ENCODE assay signal across 9 cellular contexts in the genomic region with DNA sequence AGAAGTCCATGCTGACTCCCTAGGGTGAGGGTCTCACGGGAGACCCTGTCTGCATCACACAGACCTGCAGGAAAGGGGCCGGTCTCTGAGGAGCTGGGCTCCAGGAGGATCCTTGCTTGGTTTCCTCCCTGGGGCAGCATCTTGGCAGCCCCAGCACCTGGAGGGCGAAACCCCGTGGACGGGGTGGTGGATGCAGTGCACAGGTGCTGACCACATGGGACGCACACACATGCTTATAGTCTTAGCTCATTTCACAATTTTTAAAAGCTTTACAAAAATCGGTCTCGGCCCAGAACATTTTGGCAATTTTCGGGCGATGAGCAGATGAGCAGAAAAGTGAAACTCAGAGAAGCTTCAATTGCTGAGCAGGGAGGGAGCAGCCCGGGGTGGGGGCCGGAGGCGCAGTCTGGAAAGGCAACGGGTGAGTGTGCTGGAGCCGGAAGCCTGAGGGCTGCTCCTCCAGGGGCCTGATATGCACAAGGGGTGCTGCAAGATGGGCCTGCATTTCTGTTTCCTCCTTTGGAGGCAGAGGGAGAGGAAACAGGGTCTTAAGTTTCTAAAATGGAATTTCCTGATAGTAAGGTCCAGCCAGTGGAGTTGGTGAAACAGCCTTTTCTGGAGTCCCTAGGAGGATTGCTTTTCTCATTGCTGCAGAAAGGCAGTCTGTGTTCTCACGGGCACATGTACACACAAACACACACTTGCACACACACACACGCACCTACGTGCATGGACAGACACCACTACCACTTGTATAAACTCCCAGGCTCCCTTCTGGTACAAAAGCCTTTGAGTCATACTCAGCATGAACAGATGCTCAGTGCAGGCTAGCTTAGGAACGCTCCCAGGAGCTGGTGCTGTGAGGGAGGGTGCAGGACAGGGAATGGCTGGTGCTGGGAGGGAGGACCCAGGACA.
DNase-seq lines count a peak whose midpoint lies in the region; ATAC-seq and TF ChIP-seq lines count a peak whose summit lies in the region.
"Had no signal": no experiment of that assay in that cellular context is flagged by ENCODE, and none has a peak within 500 bp of the region (broad histone marks: within the 10 kb centered on the region; RNA-seq: fewer than 3 reads in every experiment).

No MANE protein-coding gene starts in this region.

- CTCF ChIA-PET in activated B cell treated with CpG ODN at 0.5 μM for 24 hours (lab: Charles Lee) = no interaction called here

- H3K36me3 ChIP-seq in right lobe of liver = peaks cover 0 to 10% (median 3%) of the 10 kb centered on the region in 4 donors
- H3K36me3 ChIP-seq in uterus = no peaks in the 10 kb centered on the region

- TF ChIP-seq POLR2A in right lobe of liver (IDR thresholded peaks at IDR 0.05) (no peak), uterus (IDR thresholded peaks at IDR 0.05) (no peak)

- H3K27me3 ChIP-seq in right lobe of liver = no peaks in the 10 kb centered on the region
- no peaks in the 10 kb centered on the region for H3K27me3 ChIP-seq in uterus

- H3K4me3 Mint-ChIP-seq in activated B cell treated with CpG ODN at 0.5 μM for 24 hours = peak overlapping the region; percentile 76

- peaks cover 16% of the 10 kb centered on the region for H3K27me3 Mint-ChIP-seq in activated B cell treated with CpG ODN at 0.5 μM for 24 hours

- H3K9me3 ChIP-seq in right lobe of liver = no peaks in the 10 kb centered on the region
- no peaks in the 10 kb centered on the region for H3K9me3 ChIP-seq in uterus
- H3K9me3 ChIP-seq: tibial nerve had no signal

- peak overlapping the region; percentile 23 for H3K4me3 ChIP-seq in HFF-Myc (replicated peaks; ENCODE audit: low read depth, low read length)
- H3K4me3 ChIP-seq in right lobe of liver = no peak overlapping the region
- H3K4me3 ChIP-seq in uterus = no peak overlapping the region

- no peak overlapping the region for H3K27ac Mint-ChIP-seq in activated B cell treated with CpG ODN at 0.5 μM for 24 hours

- POLR2A ChIA-PET in activated B cell treated with CpG ODN at 0.5 μM for 24 hours (lab: Charles Lee) = no interaction called here

- peak; percentile 61 for DNase-seq in GM03348 (ENCODE audit: low spot score)
- peak; percentile 74 for DNase-seq in HFF-Myc (ENCODE audit: extremely low read depth, low read depth)
- no peak for DNase-seq in activated B cell treated with CpG ODN at 0.5 μM for 24 hours
- peak in 1 of 3 donors; percentile 52 for DNase-seq in right lobe of liver
- DNase-seq in NCI-H510A treated with DMSO at 0.1 percent for 48 hours (lab: John Stamatoyannopoulos, UW) = no peak
- DNase-seq in mucosa of gallbladder (ENCODE audit: low spot score) = no peak
- DNase-seq in uterus = no peak

- H3K4me1 Mint-ChIP-seq in activated B cell treated with CpG ODN at 0.5 μM for 24 hours = peaks cover 20% of the 10 kb centered on the region

- no peaks in the 10 kb centered on the region for H3K9me3 Mint-ChIP-seq in activated B cell treated with CpG ODN at 0.5 μM for 24 hours

- intact Hi-C loops in activated B cell treated with CpG ODN at 0.5 μM for 24 hours (cut with micrococcal nuclease) (no loop called here), right lobe of liver (cut with DNase I) (no loop called here), uterus (cut with DNase I; ENCODE audit: low total_unique reads) (no loop called here)

- H3K4me1 ChIP-seq in right lobe of liver (peaks cover 0 to 15% (median 2%) of the 10 kb centered on the region in 4 donors), uterus (peaks cover 0 to 8% of the 10 kb centered on the region in 2 donors)

- H3K27ac ChIP-seq in right lobe of liver (no peak overlapping the region), uterus (no peak overlapping the region)

- TF ChIP-seq CTCF in HFF-Myc (IDR thresholded peaks at IDR 0.05; ENCODE audit: low read depth, low read length, missing control alignments) = no peak
- TF ChIP-seq CTCF in activated B cell treated with CpG ODN at 0.5 μM for 24 hours (IDR thresholded peaks at IDR 0.05) = no peak
- no peak for TF ChIP-seq CTCF in right lobe of liver (IDR thresholded peaks at IDR 0.05)
- no peak for TF ChIP-seq CTCF in uterus (IDR thresholded peaks at IDR 0.05)

- ATAC-seq in activated B cell treated with CpG ODN at 0.5 μM for 24 hours (ENCODE audit: low read depth) (peak; percentile 45), right lobe of liver (peak; percentile 37 to 74 (median 40)), HG02973 (IDR thresholded peaks at IDR 0.05; ENCODE audit: unreplicated experiment) (no peak)

- WGBS in right lobe of liver (ENCODE audit: insufficient coverage, low coverage, low lambda C conversion rate, missing lambda C conversion rate) = 34% methylated on average over 12 of the region's 19 CpGs

- no peaks in the 10 kb centered on the region for H3K36me3 Mint-ChIP-seq in activated B cell treated with CpG ODN at 0.5 μM for 24 hours (ENCODE audit: low read depth)

Comparison
In these comparisons a context has a peak if more than half of its experiments do, and no peak if none do; other contexts are left out.
1. DNase-seq: peak in GM03348 (single experiment) and HFF-Myc (single experiment); none in activated B cell treated with CpG ODN at 0.5 μM for 24 hours (single experiment), NCI-H510A treated with DMSO at 0.1 percent for 48 hours (single experiment), mucosa of gallbladder (single experiment) and uterus (0 of 2).